Comparison of ENCODE assay signal across 7 cellular contexts in the genomic region with DNA sequence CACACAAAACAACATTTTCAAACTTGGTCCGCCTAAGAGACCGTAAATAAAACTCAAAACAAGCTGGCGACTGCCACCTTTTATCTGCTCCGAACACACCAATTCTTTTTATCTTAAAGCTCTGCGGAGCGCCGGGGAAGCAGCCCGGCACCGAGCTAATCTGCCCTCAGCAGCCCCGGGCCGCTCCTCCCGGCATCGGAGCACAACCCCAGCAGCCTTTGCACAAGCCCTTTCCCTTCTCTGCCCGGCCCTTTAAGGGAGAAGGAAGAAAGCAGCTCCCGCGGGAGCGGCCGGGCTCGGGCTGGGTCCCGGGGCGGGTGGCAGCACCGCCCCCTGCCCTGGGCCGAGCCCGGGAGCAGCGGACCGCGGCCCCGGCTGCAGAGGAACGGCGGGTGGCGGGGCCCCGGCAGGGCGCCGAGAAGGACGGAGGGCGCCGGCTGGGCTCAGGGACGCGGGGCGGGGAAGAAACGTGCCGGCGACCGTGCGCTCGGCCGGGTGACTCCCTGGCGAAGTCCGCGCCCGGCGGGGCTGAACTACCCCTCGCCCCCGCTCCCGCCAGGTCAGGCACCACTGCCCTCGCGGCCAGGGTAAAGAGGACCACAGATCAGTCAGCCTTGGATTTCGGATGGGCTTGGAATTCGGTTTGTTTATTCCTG.
DNase-seq lines count a peak whose midpoint lies in the region; ATAC-seq and TF ChIP-seq lines count a peak whose summit lies in the region.

No MANE protein-coding gene starts in this region.

- H3K27ac ChIP-seq in left ventricle myocardium inferior (replicated peaks), result peak overlapping the region; percentile 97
- H3K27ac ChIP-seq in psoas muscle, result peak overlapping the region; percentile 98

- WGBS in psoas muscle, 3 donors, result 0 to 1% (median 0%) methylated on average over 40 to 59 of the region's 59 CpGs

- intact Hi-C loops in left ventricle myocardium inferior (cut with micrococcal nuclease) (loop anchor here (10.0 kb wide), 1 partner anchor 950 kb away; no protein-coding TSS in a partner anchor), psoas muscle (cut with DNase I) (loop anchor here (1.0 to 10.0 kb wide), 7 partner anchors 93 to 633 kb away; no protein-coding TSS in a partner anchor)

- H3K4me1 ChIP-seq in adipocyte (ENCODE audit: control insufficient read depth, insufficient read depth, low read length) (peaks cover 19% of the 10 kb centered on the region), left ventricle myocardium inferior (peaks cover 76% of the 10 kb centered on the region), psoas muscle (peaks cover 19% of the 10 kb centered on the region)

- ATAC-seq in psoas muscle (peak; percentile 13 to 38 (median 26)), HG03196 (IDR thresholded peaks at IDR 0.05; ENCODE audit: unreplicated experiment) (no peak)

- in situ Hi-C loops in KBM-7 (cut with MboI; ENCODE audit: low pct_unique_long_range_greater_than_20kb, low sequenced_read_pairs), result no loop called here

- TF ChIP-seq CTCF in left ventricle myocardium inferior (IDR thresholded peaks at IDR 0.05; ENCODE audit: borderline replicate concordance), result no peak
- no peak for TF ChIP-seq CTCF in psoas muscle (IDR thresholded peaks at IDR 0.05)

- H3K9ac ChIP-seq in adipocyte (ENCODE audit: low read length), result peak overlapping the region; percentile 83

- peaks cover 43% of the 10 kb centered on the region for H3K27me3 ChIP-seq in adipocyte (replicated peaks; ENCODE audit: control insufficient read depth, insufficient read depth, low read length)
- H3K27me3 ChIP-seq in left ventricle myocardium inferior (ENCODE audit: low read depth), result peaks cover 46% of the 10 kb centered on the region
- H3K27me3 ChIP-seq in psoas muscle (ENCODE audit: insufficient read depth in 3 of 3, low read length in 2 of 3), result no peaks in the 10 kb centered on the region

- H3K9me3 ChIP-seq in adipocyte (ENCODE audit: control insufficient read depth, low read length), result no peaks in the 10 kb centered on the region
- H3K9me3 ChIP-seq in left ventricle myocardium inferior (replicated peaks), result no peaks in the 10 kb centered on the region
- H3K9me3 ChIP-seq in psoas muscle, result no peaks in the 10 kb centered on the region

- peak; percentile 53 for DNase-seq in ELF-1 (ENCODE audit: low read depth, low spot score)
- peak; percentile 35 for DNase-seq in KBM-7
- DNase-seq in adipocyte (ENCODE audit: low read depth), result peak; percentile 73
- peak; percentile 56 for DNase-seq in left ventricle myocardium inferior
- DNase-seq in psoas muscle, result peak; percentile 52 to 80
- no peak for DNase-seq in NCI-H128 (lab: John Stamatoyannopoulos, UW; ENCODE audit: unreplicated experiment)

- no peaks in the 10 kb centered on the region for H3K36me3 ChIP-seq in adipocyte (ENCODE audit: control insufficient read depth, insufficient read depth, low read length, severe bottlenecking)
- H3K36me3 ChIP-seq in left ventricle myocardium inferior, result no peaks in the 10 kb centered on the region
- no peaks in the 10 kb centered on the region for H3K36me3 ChIP-seq in psoas muscle (ENCODE audit: insufficient read depth in 1 of 2, low read depth in 1 of 2)

- H3K4me3 ChIP-seq in adipocyte (ENCODE audit: low read length), result peak overlapping the region; percentile 80
- H3K4me3 ChIP-seq in left ventricle myocardium inferior, result peak overlapping the region; percentile 83
- H3K4me3 ChIP-seq in psoas muscle, result peak overlapping the region; percentile 97
